In the genomic region with DNA sequence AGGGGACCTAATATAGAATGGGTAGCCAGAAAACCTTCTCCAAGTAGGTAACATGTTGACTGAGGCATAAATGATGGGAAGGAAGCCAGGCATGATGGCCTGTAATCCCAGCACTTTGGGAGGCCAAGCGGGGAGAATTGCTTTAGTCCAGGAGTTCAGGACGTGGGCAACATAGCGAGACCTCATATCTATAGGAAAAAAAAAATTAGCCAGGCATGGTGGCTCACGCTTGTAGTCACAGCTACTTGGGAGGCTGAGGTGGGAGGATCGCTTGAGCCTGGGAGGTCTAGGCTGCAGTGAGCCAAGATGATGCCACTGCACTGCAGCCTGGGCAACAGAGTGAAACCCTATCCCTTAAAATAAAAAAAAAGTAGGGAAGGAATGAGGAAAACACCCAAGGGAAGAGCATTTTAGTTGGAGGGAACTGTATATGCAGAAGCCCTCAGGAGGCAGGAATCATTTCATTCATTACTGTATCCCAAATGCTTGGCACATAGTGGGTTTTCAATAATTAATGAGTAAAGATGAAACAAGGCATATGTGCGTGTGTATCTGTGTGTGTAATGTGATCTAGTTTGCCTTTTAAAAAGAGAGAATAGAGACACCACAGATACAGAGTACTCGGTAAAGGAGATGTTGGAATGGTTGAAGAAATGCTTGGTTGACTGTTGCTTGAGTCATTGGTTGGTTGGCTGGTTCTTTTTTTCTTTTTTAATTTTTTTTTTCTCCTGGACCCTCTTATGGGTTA, we compare ENCODE assay signal across 15 cellular contexts. TPM values are rescaled to one million over a fixed set of nuclear protein-coding genes. Genes with fewer than 3 reads are reported as not detected.
A peak's percentile ranks its signal among the peaks of the same experiment; 100 is the strongest.
DNase-seq lines count a peak whose midpoint lies in the region; ATAC-seq and TF ChIP-seq lines count a peak whose summit lies in the region.
"Had no signal": no experiment of that assay in that cellular context is flagged by ENCODE, and none has a peak within 500 bp of the region (broad histone marks: within the 10 kb centered on the region; RNA-seq: fewer than 3 reads in every experiment).

No MANE protein-coding gene starts in this region.

- intact Hi-C loops in activated B cell treated with CpG ODN at 0.5 μM for 24 hours (cut with micrococcal nuclease): loop anchor here (2.0 kb wide), 1 partner anchor 15 kb away; no protein-coding TSS in a partner anchor
- intact Hi-C loops in right lobe of liver (cut with DNase I): no loop called here

- no peaks in the 10 kb centered on the region for H3K27me3 ChIP-seq in BLaER1
- no peaks in the 10 kb centered on the region for H3K27me3 ChIP-seq in DND-41 (ENCODE audit: insufficient read depth, low read length, poor library complexity)
- H3K27me3 ChIP-seq in right lobe of liver: no peaks in the 10 kb centered on the region

- TF ChIP-seq CTCF in DND-41 (IDR thresholded peaks at IDR 0.05; ENCODE audit: borderline replicate concordance, extremely low read depth, low read length, poor library complexity, severe bottlenecking) (no peak), activated B cell treated with CpG ODN at 0.5 μM for 24 hours (IDR thresholded peaks at IDR 0.05) (no peak), right lobe of liver (IDR thresholded peaks at IDR 0.05) (no peak)

- no peak overlapping the region for H3K27ac Mint-ChIP-seq in activated B cell treated with CpG ODN at 0.5 μM for 24 hours
- H3K27ac Mint-ChIP-seq: endodermal cell had no signal

- H3K4me3 ChIP-seq in BLaER1 (peak overlapping the region; percentile 83; the same call in 1 of the 2 replicates), DND-41 (ENCODE audit: low read depth in 1 of 2, low read length in 2 of 2) (peak overlapping the region in 1 of 2 experiments; percentile 97; a peak in 2 of 4 replicates), right lobe of liver (peak overlapping the region; percentile 95 to 98 (median 98))

- peaks cover 41% of the 10 kb centered on the region for H3K4me1 Mint-ChIP-seq in activated B cell treated with CpG ODN at 0.5 μM for 24 hours

- DNase-seq in DND-41: no peak
- no peak for DNase-seq in activated B cell treated with CpG ODN at 0.5 μM for 24 hours
- no peak for DNase-seq in right lobe of liver
- DNase-seq in glomerular visceral epithelial cell (ENCODE audit: extremely low spot score): no peak
- DNase-seq in globus pallidus (ENCODE audit: low spot score): no peak
- DNase-seq: COR-L47; MM.1S; retina; stimulated activated CD4-positive, alpha-beta T cell treated with anti-CD3 and anti-CD28 coated beads, Interleukin-2, amount 100 ng/mL, for 48 hours had no signal

- H4K20me1 ChIP-seq in BLaER1 (peaks cover 64% of the 10 kb centered on the region), DND-41 (ENCODE audit: insufficient read depth, low read length) (peaks cover 56% of the 10 kb centered on the region)

- no peak for TF ChIP-seq POLR2A in right lobe of liver (IDR thresholded peaks at IDR 0.05)

- WGBS in right lobe of liver (ENCODE audit: insufficient coverage, low coverage, low lambda C conversion rate, missing lambda C conversion rate): 46% methylated on average over 7 of the region's 7 CpGs

- no peaks in the 10 kb centered on the region for H3K27me3 Mint-ChIP-seq in activated B cell treated with CpG ODN at 0.5 μM for 24 hours

- peak overlapping the region; percentile 92 for H3K4me3 Mint-ChIP-seq in activated B cell treated with CpG ODN at 0.5 μM for 24 hours

- H3K9ac ChIP-seq in BLaER1 (no peak overlapping the region), DND-41 (ENCODE audit: low read depth, low read length) (no peak overlapping the region; the same call in 1 of the 2 replicates)

- H3K27ac ChIP-seq in BLaER1: no peak overlapping the region
- H3K27ac ChIP-seq in DND-41 (ENCODE audit: low read length): peak overlapping the region; percentile 97; the same call in 1 of the 2 replicates
- H3K27ac ChIP-seq in right lobe of liver: no peak overlapping the region

- H3K4me2 ChIP-seq in BLaER1 (peak overlapping the region; percentile 77), DND-41 (ENCODE audit: insufficient read depth, low read length) (peak overlapping the region; percentile 76)

- CTCF ChIA-PET in activated B cell treated with CpG ODN at 0.5 μM for 24 hours (lab: Charles Lee): interaction anchor here (1.7 kb wide), 1 partner anchor 14 kb away, joined by 6 read pairs; no protein-coding TSS in a partner anchor

- H3K9me3 ChIP-seq in BLaER1 (no peaks in the 10 kb centered on the region), DND-41 (ENCODE audit: insufficient read depth, low read length, severe bottlenecking) (no peaks in the 10 kb centered on the region), right lobe of liver (no peaks in the 10 kb centered on the region)

- no peak for ATAC-seq in DND-41 (ENCODE audit: insufficient read depth, low read depth)
- ATAC-seq in activated B cell treated with CpG ODN at 0.5 μM for 24 hours (ENCODE audit: low read depth): no peak
- no peak for ATAC-seq in right lobe of liver
- ATAC-seq in GM19395 (IDR thresholded peaks at IDR 0.05; ENCODE audit: unreplicated experiment): no peak
- ATAC-seq: WTC11 had no signal

- peaks cover 70% of the 10 kb centered on the region for H3K79me2 ChIP-seq in DND-41 (ENCODE audit: insufficient read depth, low read length)

- H3K4me1 ChIP-seq in BLaER1: peaks cover 48% of the 10 kb centered on the region
- peaks cover 52% of the 10 kb centered on the region for H3K4me1 ChIP-seq in DND-41 (ENCODE audit: insufficient read depth, low read length)
- H3K4me1 ChIP-seq in right lobe of liver: peaks cover 0 to 26% (median 8%) of the 10 kb centered on the region in 4 donors

- no peaks in the 10 kb centered on the region for H3K9me3 Mint-ChIP-seq in activated B cell treated with CpG ODN at 0.5 μM for 24 hours
- H3K9me3 Mint-ChIP-seq: endodermal cell, WTC11 had no signal

- peaks cover 62% of the 10 kb centered on the region for H3K36me3 Mint-ChIP-seq in activated B cell treated with CpG ODN at 0.5 μM for 24 hours (ENCODE audit: low read depth)

- POLR2A ChIA-PET in activated B cell treated with CpG ODN at 0.5 μM for 24 hours (lab: Charles Lee): interaction anchor here (0.6 to 9.5 kb wide), 5 partner anchors 13 to 62 kb away, joined by 4 to 229 read pairs (median 73); partner anchors contain the start of genes AKT1S1, IL4I1 and TBC1D17

- no peak overlapping the region for H2AFZ ChIP-seq in DND-41 (ENCODE audit: low read depth, low read length)

- H3K36me3 ChIP-seq in BLaER1 (peaks cover 47% of the 10 kb centered on the region), DND-41 (ENCODE audit: insufficient read depth, low read length) (peaks cover 63% of the 10 kb centered on the region), right lobe of liver (peaks cover 0 to 31% (median 20%) of the 10 kb centered on the region in 4 donors)

RNA-seq across cellular contexts. Expression of gene NUP62, which starts 2.2 kb away (rescaled TPM):
- total RNA-seq in activated B cell treated with CpG ODN at 0.5 μM for 24 hours (96.8 and 114 TPM in 2 replicates), right lobe of liver (10 to 100 TPM in 5 of 6 experiments, 1 to 10 TPM in 1; 9.3 to 55.5 (median 32.6) TPM)

RNA-seq across cellular contexts. Expression of gene ATF5, which starts 2.5 kb away (rescaled TPM):
- total RNA-seq in activated B cell treated with CpG ODN at 0.5 μM for 24 hours (198 and 199 TPM in 2 replicates), right lobe of liver (1,000 to 10,000 TPM in 1 of 6 experiments, 100 to 1,000 TPM in 5; 475 to 1,724 (median 619) TPM)

RNA-seq across cellular contexts. Expression of gene SIGLEC11, which starts 29.5 kb away (rescaled TPM):
- total RNA-seq in activated B cell treated with CpG ODN at 0.5 μM for 24 hours: not detected in 2 replicates
- total RNA-seq in right lobe of liver: 1 to 10 TPM in 5 of 6 experiments, under 1 TPM in 1; 0.74 to 3.0 (median 1.7) TPM
- total RNA-seq: bronchial epithelial cell, endodermal cell, H9, WTC11 had no signal

RNA-seq across cellular contexts. Expression of gene IL4I1, which starts 34.8 kb away (rescaled TPM):
- 24.0 and 25.5 TPM in 2 replicates for total RNA-seq in activated B cell treated with CpG ODN at 0.5 μM for 24 hours
- 1 to 10 TPM in 2 of 6 experiments, under 1 TPM in 1, not detected in 3; 0.56 to 4.2 (median 1.0) TPM for total RNA-seq in right lobe of liver

RNA-seq across cellular contexts. Expression of gene TBC1D17, which starts 54.0 kb away (rescaled TPM):
- total RNA-seq in activated B cell treated with CpG ODN at 0.5 μM for 24 hours (51.1 and 57.0 TPM in 2 replicates), right lobe of liver (10 to 100 TPM; 12.6 to 38.1 (median 27.8) TPM)
